In the genomic region with DNA sequence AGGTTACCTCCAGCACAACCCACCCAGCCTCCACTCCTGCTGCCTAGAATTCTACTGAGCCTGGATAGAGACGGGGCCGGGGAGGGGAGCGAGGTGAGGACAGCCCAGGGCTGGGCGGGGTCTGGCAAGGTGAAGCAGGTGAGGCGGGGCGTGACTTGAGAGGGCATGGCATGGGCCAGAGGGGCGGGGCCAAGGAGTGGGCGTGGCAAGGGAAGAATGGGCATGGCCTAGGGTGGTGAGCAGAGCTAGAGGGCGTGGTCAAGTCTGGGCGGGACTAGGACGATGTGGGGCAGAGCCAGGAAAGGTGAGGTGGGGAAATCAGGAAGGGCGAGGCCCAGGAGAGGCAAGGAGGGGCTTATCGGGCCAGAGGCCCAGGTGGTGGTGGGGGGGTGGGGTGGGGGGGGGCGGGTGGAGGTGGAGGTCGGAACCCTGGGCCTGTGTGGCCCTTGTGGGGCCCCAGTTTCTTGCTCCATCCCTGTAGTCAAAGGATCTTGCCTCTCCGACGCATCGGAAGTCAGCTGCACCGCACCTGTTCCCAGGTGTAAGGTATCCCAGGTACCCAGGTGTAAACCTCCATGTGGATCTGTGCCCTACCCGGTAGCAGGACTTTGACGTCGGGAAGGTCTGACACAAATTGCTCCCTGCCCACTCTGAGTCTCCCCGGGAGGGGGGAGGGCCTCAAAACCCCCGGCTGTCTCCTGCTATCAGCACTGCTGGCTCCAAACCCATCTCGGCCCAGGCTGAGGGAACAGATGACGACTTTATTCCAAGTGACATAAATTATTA, we compare ENCODE assay signal across 11 cellular contexts. TPM values are rescaled to one million over a fixed set of nuclear protein-coding genes. Genes with fewer than 3 reads are reported as not detected.
DNase-seq lines count a peak whose midpoint lies in the region; ATAC-seq lines count a peak whose summit lies in the region.
"Had no signal": no experiment of that assay in that cellular context is flagged by ENCODE, and none has a peak within 500 bp of the region (broad histone marks: within the 10 kb centered on the region; RNA-seq: fewer than 3 reads in every experiment).

No MANE protein-coding gene starts in this region.

- H3K27ac Mint-ChIP-seq in activated naive CD4-positive, alpha-beta T cell treated with anti-CD3 and anti-CD28 coated beads for 36 hours = no peak overlapping the region
- no peak overlapping the region for H3K27ac Mint-ChIP-seq in memory B cell
- H3K27ac Mint-ChIP-seq: HFFc6 had no signal

- H3K4me3 ChIP-seq in Karpas-422 (ENCODE audit: low read length) = no peak overlapping the region
- H3K4me3 ChIP-seq: tibial artery had no signal

- no peaks in the 10 kb centered on the region for H3K4me1 ChIP-seq in Karpas-422 (ENCODE audit: low read length)
- H3K4me1 ChIP-seq: parathyroid adenoma, tibial artery had no signal

- no peaks in the 10 kb centered on the region for H3K36me3 ChIP-seq in Karpas-422 (ENCODE audit: insufficient read depth, low read length)
- H3K36me3 ChIP-seq: tibial artery had no signal

- H3K9me2 ChIP-seq in Karpas-422 (replicated peaks; ENCODE audit: insufficient read depth, low read length) = no peaks in the 10 kb centered on the region

- H3K27ac ChIP-seq in Karpas-422 (ENCODE audit: low read length) = no peak overlapping the region
- H3K27ac ChIP-seq: parathyroid adenoma, tibial artery had no signal

- H2AFZ ChIP-seq in Karpas-422 (ENCODE audit: low read length) = no peak overlapping the region
- H2AFZ ChIP-seq: parathyroid adenoma had no signal

- intact Hi-C loops in activated naive CD4-positive, alpha-beta T cell treated with anti-CD3 and anti-CD28 coated beads for 36 hours (cut with micrococcal nuclease) = no loop called here
- intact Hi-C loops in cardiac septum (cut with DNase I) = no loop called here

- CTCF ChIA-PET in activated naive CD4-positive, alpha-beta T cell treated with anti-CD3 and anti-CD28 coated beads for 36 hours (lab: Charles Lee) = no interaction called here

- no peak overlapping the region for H3K9ac ChIP-seq in Karpas-422 (ENCODE audit: low read length)
- H3K9ac ChIP-seq: parathyroid adenoma had no signal

- H3K9me3 Mint-ChIP-seq in activated naive CD4-positive, alpha-beta T cell treated with anti-CD3 and anti-CD28 coated beads for 36 hours = no peaks in the 10 kb centered on the region
- peaks cover 5% of the 10 kb centered on the region for H3K9me3 Mint-ChIP-seq in memory B cell
- H3K9me3 Mint-ChIP-seq: HFFc6 had no signal

- no peaks in the 10 kb centered on the region for H4K20me1 ChIP-seq in Karpas-422 (ENCODE audit: insufficient read depth, low read depth, low read length)

- DNase-seq in COLO668 (lab: John Stamatoyannopoulos, UW; ENCODE audit: unreplicated experiment) (peak; percentile 58), Karpas-422 (peak; percentile 58), memory B cell (ENCODE audit: low spot score in 2 of 2) (no peak), cardiac septum (ENCODE audit: low spot score) (no peak), HuH-7.5 (ENCODE audit: low spot score) (no peak), G401 (ENCODE audit: low spot score) (no peak), LoVo (ENCODE audit: low spot score) (no peak)
- peak; percentile 28 for DNase-seq in activated naive CD4-positive, alpha-beta T cell treated with anti-CD3 and anti-CD28 coated beads for 36 hours
- DNase-seq: HFFc6, tibial artery had no signal

- H3K36me3 Mint-ChIP-seq in activated naive CD4-positive, alpha-beta T cell treated with anti-CD3 and anti-CD28 coated beads for 36 hours (ENCODE audit: low read depth) = no peaks in the 10 kb centered on the region
- H3K36me3 Mint-ChIP-seq in memory B cell = peaks cover 5% of the 10 kb centered on the region

- no peak overlapping the region for H3K4me3 Mint-ChIP-seq in activated naive CD4-positive, alpha-beta T cell treated with anti-CD3 and anti-CD28 coated beads for 36 hours
- no peak overlapping the region for H3K4me3 Mint-ChIP-seq in memory B cell
- H3K4me3 Mint-ChIP-seq: HFFc6 had no signal

- no peaks in the 10 kb centered on the region for H3K9me3 ChIP-seq in Karpas-422 (ENCODE audit: low read length)
- H3K9me3 ChIP-seq: tibial artery had no signal

- no peak overlapping the region for H3K4me2 ChIP-seq in Karpas-422 (ENCODE audit: low read depth, low read length, poor library complexity, severe bottlenecking)

- no peaks in the 10 kb centered on the region for H3K27me3 ChIP-seq in Karpas-422 (ENCODE audit: low read length)

- in situ Hi-C loops in G401 (cut with HindIII; ENCODE audit: low sequenced_read_pairs) = no loop called here

- no peaks in the 10 kb centered on the region for H3K4me1 Mint-ChIP-seq in activated naive CD4-positive, alpha-beta T cell treated with anti-CD3 and anti-CD28 coated beads for 36 hours (ENCODE audit: low read depth)
- peaks cover 3% of the 10 kb centered on the region for H3K4me1 Mint-ChIP-seq in memory B cell

- peak; percentile 43 for ATAC-seq in memory B cell (ENCODE audit: low read depth)

- H3K27me3 Mint-ChIP-seq in activated naive CD4-positive, alpha-beta T cell treated with anti-CD3 and anti-CD28 coated beads for 36 hours (ENCODE audit: low read depth) = peaks cover 26% of the 10 kb centered on the region
- H3K27me3 Mint-ChIP-seq in memory B cell = peaks cover 16% of the 10 kb centered on the region

- H3K79me2 ChIP-seq in Karpas-422 (ENCODE audit: low read length) = no peaks in the 10 kb centered on the region
- H3K79me2 ChIP-seq: parathyroid adenoma had no signal

RNA-seq across cellular contexts. Expression of gene UTS2, which starts 32.8 kb away (rescaled TPM):
- not detected in 2 replicates for total RNA-seq in Karpas-422 (2014; rRNA removed; shearing (Covaris generic); ENCODE audit: low replicate concordance)
- not detected for total RNA-seq in activated naive CD4-positive, alpha-beta T cell treated with anti-CD3 and anti-CD28 coated beads for 36 hours
- not detected for total RNA-seq in cardiac septum
- total RNA-seq in G401 (2014; rRNA removed; shearing (Covaris generic)) = not detected in 2 replicates
- total RNA-seq: HFFc6 had no signal

RNA-seq across cellular contexts. Expression of gene TNFRSF9, which starts 54.9 kb away (rescaled TPM):
- not detected in 2 replicates for total RNA-seq in Karpas-422 (2014; rRNA removed; shearing (Covaris generic); ENCODE audit: low replicate concordance)
- total RNA-seq in activated naive CD4-positive, alpha-beta T cell treated with anti-CD3 and anti-CD28 coated beads for 36 hours = 10 to 100 TPM; 10.5 to 11.6 TPM
- 0.22 TPM for total RNA-seq in cardiac septum
- 0.14 TPM in 1 of 2 replicates, not detected in the other for total RNA-seq in G401 (2014; rRNA removed; shearing (Covaris generic))
- total RNA-seq: HFFc6 had no signal

Comparison
In these comparisons a context has a peak if more than half of its experiments do, and no peak if none do; other contexts are left out.
1. DNase-seq: peak in COLO668 (single experiment), Karpas-422 (single experiment) and activated naive CD4-positive, alpha-beta T cell treated with anti-CD3 and anti-CD28 coated beads for 36 hours (single experiment); none in memory B cell (0 of 2), cardiac septum (single experiment), HuH-7.5 (single experiment), G401 (single experiment) and LoVo (single experiment).